Comparison of ENCODE assay signal across 11 cellular contexts in the genomic region with DNA sequence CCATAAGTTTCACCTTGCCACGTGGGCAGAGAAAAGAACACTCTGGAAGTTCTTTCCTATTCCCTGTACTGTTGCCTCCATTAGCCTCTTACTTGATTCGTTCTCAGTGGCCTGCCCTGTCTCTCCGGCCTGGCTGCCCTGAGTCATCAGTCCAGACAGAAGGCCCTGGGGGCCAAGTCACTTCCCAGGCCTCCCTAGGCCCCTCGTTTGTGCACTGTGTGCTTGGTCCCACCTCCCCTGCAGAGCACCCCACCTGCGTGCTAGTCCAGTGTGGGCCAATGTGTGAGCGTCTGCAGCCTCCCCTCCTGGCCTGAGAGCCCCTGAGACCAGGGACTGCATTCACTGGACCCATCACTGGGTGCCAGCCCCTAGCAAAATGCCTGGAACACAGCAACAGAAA.
DNase-seq lines count a peak whose midpoint lies in the region; ATAC-seq and TF ChIP-seq lines count a peak whose summit lies in the region.
"Had no signal": no experiment of that assay in that cellular context is flagged by ENCODE, and none has a peak within 500 bp of the region (broad histone marks: within the 10 kb centered on the region; RNA-seq: fewer than 3 reads in every experiment).

No MANE protein-coding gene starts in this region.

- TF ChIP-seq EP300 in upper lobe of left lung (IDR thresholded peaks at IDR 0.05) = no peak

- peak; percentile 47 for DNase-seq in MG63
- DNase-seq in fibroblast of mammary gland (ENCODE audit: low read depth) = peak; percentile 40
- no peak for DNase-seq in neuronal stem cell (ENCODE audit: low spot score)
- DNase-seq in upper lobe of left lung = no peak
- DNase-seq in HT-29 (ENCODE audit: low spot score) = no peak
- no peak for DNase-seq in OCI-M1 (lab: John Stamatoyannopoulos, UW)
- no peak for DNase-seq in NCI-H2227 treated with DMSO at 0.1 percent for 48 hours (lab: John Stamatoyannopoulos, UW)
- DNase-seq: NCI-H146; NCI-H524; posterior cingulate gyrus; stimulated activated naive CD8-positive, alpha-beta T cell treated with anti-CD3 and anti-CD28 coated beads, Interleukin-15, amount 100 ng/mL, for 72 hours had no signal

- H3K36me3 ChIP-seq in MG63 (no peaks in the 10 kb centered on the region), neuronal stem cell (replicated peaks in 1 of 2; ENCODE audit: control insufficient read depth in 2 of 2, insufficient read depth in 2 of 2, low read length in 2 of 2) (no peaks in the 10 kb centered on the region), upper lobe of left lung (no peaks in the 10 kb centered on the region)

- TF ChIP-seq CTCF in fibroblast of mammary gland (conservative IDR thresholded peaks at IDR 0.05; ENCODE audit: control insufficient read depth, insufficient read depth, low read depth, low read length) (no peak), upper lobe of left lung (IDR thresholded peaks at IDR 0.05) (no peak)

- H2AFZ ChIP-seq in neuronal stem cell (ENCODE audit: low read length) = no peak overlapping the region

- H3K9ac ChIP-seq in neuronal stem cell (ENCODE audit: low read depth, low read length, poor library complexity) = no peak overlapping the region

- no peak overlapping the region for H2BK120ac ChIP-seq in neuronal stem cell (ENCODE audit: low read depth, low read length)

- no peak overlapping the region for H3K27ac ChIP-seq in neuronal stem cell (replicated peaks; ENCODE audit: low read length)
- H3K27ac ChIP-seq in upper lobe of left lung = peak overlapping the region; percentile 39 to 88 (median 64)

- H3K4me3 ChIP-seq in MG63 = no peak overlapping the region
- H3K4me3 ChIP-seq in fibroblast of mammary gland (ENCODE audit: control insufficient read depth, low read depth, low read length) = no peak overlapping the region
- H3K4me3 ChIP-seq in neuronal stem cell (ENCODE audit: low read length in 2 of 2) = no peak overlapping the region
- no peak overlapping the region for H3K4me3 ChIP-seq in upper lobe of left lung

- no peaks in the 10 kb centered on the region for H3K79me1 ChIP-seq in neuronal stem cell (ENCODE audit: low read depth, low read length)

- no peak overlapping the region for H2BK15ac ChIP-seq in neuronal stem cell (ENCODE audit: low read length)

- 0 out of 2 replicates have a peak, but pooled peaks cover under 1% of the 10 kb centered on the region for H3K9me3 ChIP-seq in MG63
- no peaks in the 10 kb centered on the region for H3K9me3 ChIP-seq in neuronal stem cell (replicated peaks in 1 of 2; ENCODE audit: control insufficient read depth in 2 of 2, insufficient read depth in 1 of 2, low read depth in 1 of 2, low read length in 2 of 2)
- H3K9me3 ChIP-seq in upper lobe of left lung = no peaks in the 10 kb centered on the region

- TF ChIP-seq POLR2A in upper lobe of left lung (IDR thresholded peaks at IDR 0.05) = no peak

- H3K4me1 ChIP-seq in neuronal stem cell (ENCODE audit: control insufficient read depth in 2 of 2, insufficient read depth in 1 of 2, low read depth in 1 of 2, low read length in 2 of 2) (peaks cover 0 to 16% of the 10 kb centered on the region in 2 donors), upper lobe of left lung (peaks cover 11 to 21% (median 16%) of the 10 kb centered on the region in 4 donors)

- H4K8ac ChIP-seq in neuronal stem cell (ENCODE audit: low read depth, low read length) = no peak overlapping the region

- no peak overlapping the region for H3K23ac ChIP-seq in neuronal stem cell (ENCODE audit: low read depth, low read length, poor library complexity)

- peak overlapping the region; percentile 40 for H4K91ac ChIP-seq in neuronal stem cell (ENCODE audit: low read depth, low read length, poor library complexity)

- H3K14ac ChIP-seq in neuronal stem cell (ENCODE audit: low read length) = no peak overlapping the region

- peak in 1 of 2 donors; percentile 52 for ATAC-seq in upper lobe of left lung (ENCODE audit: low FRiP score in 2 of 2)
- ATAC-seq: stimulated activated naive CD8-positive, alpha-beta T cell treated with anti-CD3 and anti-CD28 coated beads, Interleukin-15, amount 100 ng/mL, for 72 hours had no signal

- WGBS in neuronal stem cell (ENCODE audit: extremely low coverage in 2 of 2, insufficient read length in 2 of 2, insufficient replicate concordance in 1 of 2), 2 donors = no CpG with 5 or more reads among the region's 6 CpGs
- WGBS in upper lobe of left lung, 2 donors = 73 to 80% methylated on average over 6 of the region's 6 CpGs

- no peak overlapping the region for H3K4me2 ChIP-seq in neuronal stem cell (ENCODE audit: insufficient read depth, low read length, poor library complexity, severe bottlenecking)

- no peak overlapping the region for H3K4ac ChIP-seq in neuronal stem cell (ENCODE audit: low read length)

- H3K27me3 ChIP-seq in MG63 (no peaks in the 10 kb centered on the region), neuronal stem cell (ENCODE audit: control insufficient read depth in 3 of 3, insufficient read depth in 3 of 3, low read depth in 1 of 3, low read length in 3 of 3) (no peaks in the 10 kb centered on the region), upper lobe of left lung (no peaks in the 10 kb centered on the region)

- peak overlapping the region; percentile 67 for H2AK5ac ChIP-seq in neuronal stem cell (ENCODE audit: low read depth, low read length)

- peak overlapping the region; percentile 76 for H3K18ac ChIP-seq in neuronal stem cell (ENCODE audit: low read length)

- H2BK5ac ChIP-seq in neuronal stem cell (ENCODE audit: low read length) = no peak overlapping the region

- H2BK12ac ChIP-seq in neuronal stem cell (ENCODE audit: low read length) = no peak overlapping the region

Comparison
In these comparisons a context has a peak if more than half of its experiments do, and no peak if none do; other contexts are left out.
1. DNase-seq: peak in MG63 (single experiment) and fibroblast of mammary gland (single experiment); none in neuronal stem cell (single experiment), upper lobe of left lung (0 of 2), HT-29 (single experiment), OCI-M1 (single experiment) and NCI-H2227 treated with DMSO at 0.1 percent for 48 hours (single experiment).